14 cellular contexts compared by ENCODE assay signal in the genomic region with DNA sequence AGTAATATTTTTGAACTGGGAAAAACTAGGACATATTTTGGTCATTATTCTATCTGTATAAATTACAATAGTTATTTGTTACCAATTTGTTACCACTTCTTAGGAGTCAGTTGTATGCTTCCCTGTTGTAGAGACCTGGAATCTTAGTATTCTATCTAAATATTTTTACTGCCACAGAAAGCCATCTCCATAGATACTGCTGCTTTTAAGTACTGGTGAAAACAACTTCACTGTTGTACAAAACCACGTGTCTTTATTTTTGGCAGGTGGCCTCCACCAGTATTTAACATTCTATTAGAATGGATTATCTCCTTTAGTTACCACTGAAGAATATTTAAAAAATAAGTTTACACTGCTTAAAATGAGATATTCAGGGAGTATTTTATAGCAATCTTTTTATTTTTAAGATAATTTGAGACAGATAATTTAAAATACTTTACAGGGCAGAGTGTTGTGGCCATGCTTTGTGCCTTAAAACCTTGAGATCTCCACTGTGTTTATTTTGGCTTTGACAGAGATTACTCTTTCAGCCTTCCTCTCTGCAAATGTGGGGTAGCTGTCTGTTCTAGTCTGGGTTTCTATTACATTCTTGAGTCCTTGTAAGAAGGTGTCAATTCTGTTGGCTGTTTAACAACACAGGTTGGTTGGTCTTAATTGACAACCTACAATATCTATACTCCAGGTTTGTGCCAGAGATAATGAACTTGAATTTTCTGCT.
DNase-seq lines count a peak whose midpoint lies in the region; ATAC-seq, FAIRE-seq and TF ChIP-seq lines count a peak whose summit lies in the region.
"Had no signal": no experiment of that assay in that cellular context is flagged by ENCODE, and none has a peak within 500 bp of the region (broad histone marks: within the 10 kb centered on the region; RNA-seq: fewer than 3 reads in every experiment).

No MANE protein-coding gene starts in this region.

- H3K27me3 ChIP-seq in right lobe of liver = no peaks in the 10 kb centered on the region
- H3K27me3 ChIP-seq in HepG2 (ENCODE audit: control insufficient read depth in 1 of 2, insufficient read depth in 2 of 2, low read length in 2 of 2) = no peaks in the 10 kb centered on the region
- no peaks in the 10 kb centered on the region for H3K27me3 ChIP-seq in mesendoderm (ENCODE audit: insufficient read depth, low read length, poor library complexity)

- H3K36me3 ChIP-seq in right lobe of liver = peaks cover 0 to 12% (median 0%) of the 10 kb centered on the region in 4 donors
- H3K36me3 ChIP-seq in HepG2 (replicated peaks in 1 of 2; ENCODE audit: control insufficient read depth in 1 of 2, insufficient read depth in 2 of 2, low read length in 2 of 2) = peaks cover 15 to 70% of the 10 kb centered on the region in 2 experiments
- peaks cover 1% of the 10 kb centered on the region for H3K36me3 ChIP-seq in mesendoderm (ENCODE audit: control insufficient read depth, insufficient read depth, low read length)

- H3K9ac ChIP-seq in HepG2 (ENCODE audit: insufficient read depth, low read depth, low read length) (no peak overlapping the region), mesendoderm (ENCODE audit: low read length) (no peak overlapping the region)

- H3K4me1 ChIP-seq in right lobe of liver = peaks cover 0 to 24% (median 3%) of the 10 kb centered on the region in 4 donors
- no peaks in the 10 kb centered on the region for H3K4me1 ChIP-seq in HepG2 (ENCODE audit: insufficient read depth, low read length)
- H3K4me1 ChIP-seq in mesendoderm (ENCODE audit: control insufficient read depth, low read depth, low read length) = no peaks in the 10 kb centered on the region
- H3K4me1 ChIP-seq: HAP-1 had no signal

- TF ChIP-seq EP300 in HepG2 (IDR thresholded peaks at IDR 0.05; ENCODE audit: low read depth in 2 of 2, low read length in 2 of 2) (no peak), HepG2 (CRISPR knock-in tag; IDR thresholded peaks at IDR 0.05; ENCODE audit: borderline replicate concordance) (no peak)

- no peaks in the 10 kb centered on the region for H3K9me3 ChIP-seq in right lobe of liver
- H3K9me3 ChIP-seq in HepG2 (ENCODE audit: low read length) = no peaks in the 10 kb centered on the region
- H3K9me3 ChIP-seq: HAP-1 had no signal

- H3K36me3 Mint-ChIP-seq in brain (peaks cover 34% of the 10 kb centered on the region), nephron progenitor cell (ENCODE audit: low read depth) (peaks cover 18% of the 10 kb centered on the region)

- H3K18ac ChIP-seq in mesendoderm (ENCODE audit: low read length) = no peak overlapping the region

- H3K4me1 Mint-ChIP-seq in brain (peaks cover 70% of the 10 kb centered on the region), nephron progenitor cell (peaks cover 45% of the 10 kb centered on the region)

- no peaks in the 10 kb centered on the region for H3K9me3 Mint-ChIP-seq in brain
- H3K9me3 Mint-ChIP-seq in nephron progenitor cell = no peaks in the 10 kb centered on the region
- H3K9me3 Mint-ChIP-seq: neural crest cell had no signal

- H3K4me3 Mint-ChIP-seq in brain (peak overlapping the region in 2 of 5 experiments; percentile 22 to 42), nephron progenitor cell (no peak overlapping the region)
- H3K4me3 Mint-ChIP-seq: neural crest cell had no signal

- in situ Hi-C loops in HepG2 (cut with HindIII; ENCODE audit: extremely low pct_ligation_motif_present, low pct_unique_long_range_greater_than_20kb) = no loop called here

- H2BK120ac ChIP-seq in mesendoderm (ENCODE audit: low read depth, low read length) = no peak overlapping the region

- H3K79me2 ChIP-seq in HepG2 (ENCODE audit: insufficient read depth, low read length) (no peaks in the 10 kb centered on the region), mesendoderm (ENCODE audit: control insufficient read depth, insufficient read depth, low read length) (no peaks in the 10 kb centered on the region)

- no peak overlapping the region for H2BK5ac ChIP-seq in mesendoderm (ENCODE audit: low read length)

- no peak for TF ChIP-seq RAD21 in HepG2 (CRISPR knock-in tag; IDR thresholded peaks at IDR 0.05)

- no peak overlapping the region for H4K8ac ChIP-seq in mesendoderm (ENCODE audit: low read depth, low read length)

- no peak overlapping the region for H2AFZ ChIP-seq in HepG2 (ENCODE audit: low read length)

- WGBS in right lobe of liver (ENCODE audit: insufficient coverage, low coverage, low lambda C conversion rate, missing lambda C conversion rate) = 29% methylated on average over 1 of the region's 1 CpG
- 98% methylated on average over 1 of the region's 1 CpG for WGBS in HepG2 (ENCODE audit: low lambda C conversion rate)
- WGBS in mesendoderm (ENCODE audit: extremely low coverage, insufficient coverage, low lambda C conversion rate) = no CpG with 5 or more reads among the region's 1 CpG

- H3K79me1 ChIP-seq in mesendoderm (ENCODE audit: low read length) = peaks cover 6% of the 10 kb centered on the region

- no peaks in the 10 kb centered on the region for H3K27me3 Mint-ChIP-seq in brain
- no peaks in the 10 kb centered on the region for H3K27me3 Mint-ChIP-seq in nephron progenitor cell (ENCODE audit: low read depth, poor library complexity)

- TF ChIP-seq CTCF in right lobe of liver (IDR thresholded peaks at IDR 0.05) (no peak), HepG2 (CRISPR knock-in tag; IDR thresholded peaks at IDR 0.05) (no peak), brain (conservative IDR thresholded peaks at IDR 0.05) (no peak), nephron progenitor cell (IDR thresholded peaks at IDR 0.05) (no peak)

- no peak overlapping the region for H3K56ac ChIP-seq in mesendoderm (ENCODE audit: low read length)

- DNase-seq in right lobe of liver (no peak), HepG2 (ENCODE audit: low spot score) (no peak), nephron progenitor cell (no peak), NCI-H1105 treated with DMSO at 0.1 percent for 48 hours (lab: John Stamatoyannopoulos, UW) (no peak), HTR-8/SVneo (ENCODE audit: insufficient read length, low spot score) (no peak), mesendoderm (no peak)
- DNase-seq: activated naive CD4-positive, alpha-beta T cell treated with Interleukin-2 at 50 U/mL for 16 hours; NCI-H187 treated with DMSO at 0.1 percent for 48 hours; stimulated activated CD4-positive, alpha-beta T cell treated with anti-CD3 and anti-CD28 coated beads, Interleukin-12 subunit alpha, Interleukin-12 subunit beta, amount 100 ng/mL, for 4 hours had no signal

- H3K27ac Mint-ChIP-seq in brain (peak overlapping the region in 4 of 5 experiments; percentile 51 to 83 (median 76)), nephron progenitor cell (peak overlapping the region; percentile 74)

- no TSS peak for BruUV-seq in HepG2 (replicated peaks; lab: Mats Ljungman, UMichigan)

- POLR2A ChIA-PET in HepG2 (lab: Yijun Ruan, JAX) = no interaction called here

- TF ChIP-seq POLR2A in right lobe of liver (IDR thresholded peaks at IDR 0.05) (no peak), HepG2 (IDR thresholded peaks at IDR 0.05; ENCODE audit: insufficient read depth in 1 of 2, low read depth in 2 of 2, low read length in 2 of 2) (no peak)

- no peak overlapping the region for H3K23ac ChIP-seq in mesendoderm (ENCODE audit: low read length)

- H3K4me2 ChIP-seq in HepG2 (ENCODE audit: low read depth, low read length) = no peak overlapping the region
- no peak overlapping the region for H3K4me2 ChIP-seq in mesendoderm (ENCODE audit: low read length)

- intact Hi-C loops in right lobe of liver (cut with DNase I) (no loop called here), HepG2 (cut with micrococcal nuclease; ENCODE audit: unreplicated experiment) (no loop called here)

- FAIRE-seq in HepG2 (lab: Jason Lieb, UNC) = no peak
- FAIRE-seq in HTR-8/SVneo (lab: Jason Lieb, UNC) = no peak

- ATAC-seq in right lobe of liver (peak in 3 of 4 donors; percentile 9 to 38 (median 26)), HepG2 (no peak)
- ATAC-seq in activated CD4-positive, CD25-positive, alpha-beta regulatory T cell treated with anti-CD3 and anti-CD28 coated beads, Interleukin-2, amount 50 U/mL, for 24 hours = no peak

- H4K5ac ChIP-seq in mesendoderm (ENCODE audit: low read length) = no peak overlapping the region

- no peaks in the 10 kb centered on the region for H4K20me1 ChIP-seq in HepG2 (ENCODE audit: insufficient read depth, low read length)

- H3K27ac ChIP-seq in right lobe of liver (no peak overlapping the region), HepG2 (ENCODE audit: extremely low read length, insufficient read depth, low read length) (no peak overlapping the region), mesendoderm (ENCODE audit: low read depth, low read length) (no peak overlapping the region)
- H3K27ac ChIP-seq: HL-60 had no signal

- H3K4ac ChIP-seq in mesendoderm (ENCODE audit: low read depth, low read length) = no peak overlapping the region

- no peak overlapping the region for H3K4me3 ChIP-seq in right lobe of liver
- no peak overlapping the region for H3K4me3 ChIP-seq in HepG2 (replicated peaks in 1 of 3; ENCODE audit: insufficient read depth in 1 of 3, low read depth in 2 of 3, low read length in 3 of 3)
- no peak overlapping the region for H3K4me3 ChIP-seq in mesendoderm (ENCODE audit: low read length)
- H3K4me3 ChIP-seq: HAP-1 had no signal

- no peak overlapping the region for H2AK5ac ChIP-seq in mesendoderm (ENCODE audit: low read length)

- H2BK15ac ChIP-seq in mesendoderm (replicated peaks; ENCODE audit: low read depth) = no peak overlapping the region

- CTCF ChIA-PET in HepG2 (lab: Yijun Ruan, JAX; ENCODE audit: low intra/inter-chr PET ratio, low total read pairs) = no interaction called here

TF ChIP-seq in HepG2, 621 proteins besides CTCF, POLR2A, EP300 and RAD21 (continues in another document):
- no peak for TF ChIP-seq ZFP41 (CRISPR knock-in tag; IDR thresholded peaks at IDR 0.05; ENCODE audit: borderline replicate concordance)
- TF ChIP-seq SYNCRIP (IDR thresholded peaks at IDR 0.05; ENCODE audit: insufficient read depth, low read depth, low read length) = no peak

Comparison
In these comparisons a context has a peak if more than half of its experiments do, and no peak if none do; other contexts are left out.
1. ATAC-seq: peak in right lobe of liver (3 of 4); none in HepG2 (single experiment) and activated CD4-positive, CD25-positive, alpha-beta regulatory T cell treated with anti-CD3 and anti-CD28 coated beads, Interleukin-2, amount 50 U/mL, for 24 hours (0 of 2).